8 cellular contexts compared by ENCODE assay signal in genomic region chr9:133048595-133048994, GRCh38. TPM values are rescaled to one million over a fixed set of nuclear protein-coding genes. Genes with fewer than 3 reads are reported as not detected.
DNase-seq lines count a peak whose midpoint lies in the region; ATAC-seq and TF ChIP-seq lines count a peak whose summit lies in the region.

No MANE protein-coding gene starts in this region.

- peak; percentile 48 for ATAC-seq in CD4-positive, alpha-beta T cell (ENCODE audit: poor library complexity)
- no peak for ATAC-seq in HG02870 (IDR thresholded peaks at IDR 0.05; ENCODE audit: unreplicated experiment)
- ATAC-seq in HG02938 (IDR thresholded peaks at IDR 0.05; ENCODE audit: unreplicated experiment): no peak
- no peak for ATAC-seq in GM21390 (IDR thresholded peaks at IDR 0.05; ENCODE audit: unreplicated experiment)

- H3K36me3 Mint-ChIP-seq in CD4-positive, alpha-beta T cell (ENCODE audit: low read depth): peaks cover 85% of the 10 kb centered on the region
- H3K36me3 Mint-ChIP-seq in activated CD4-positive, alpha-beta T cell treated with anti-CD3 and anti-CD28 coated beads, Interleukin-2, amount 10 ng/mL, durations not matched to agents 24 days and 14 days (ENCODE audit: low read depth): peaks cover 48% of the 10 kb centered on the region

- H3K9me3 Mint-ChIP-seq in CD4-positive, alpha-beta T cell: no peaks in the 10 kb centered on the region
- no peaks in the 10 kb centered on the region for H3K9me3 Mint-ChIP-seq in activated CD4-positive, alpha-beta T cell treated with anti-CD3 and anti-CD28 coated beads, Interleukin-2, amount 10 ng/mL, durations not matched to agents 24 days and 14 days

- no peaks in the 10 kb centered on the region for H3K4me1 ChIP-seq in HEK293 (ENCODE audit: control insufficient read depth, insufficient read depth, low read length)

- H3K9me3 ChIP-seq in CD4-positive, alpha-beta T cell (ENCODE audit: control insufficient read depth, low read length): no peaks in the 10 kb centered on the region
- H3K9me3 ChIP-seq in HEK293 (ENCODE audit: control insufficient read depth, insufficient read depth, low read depth, low read length): no peaks in the 10 kb centered on the region

- H3K36me3 ChIP-seq in HEK293 (ENCODE audit: control insufficient read depth in 2 of 2, insufficient read depth in 1 of 2, low read length in 2 of 2): peaks cover 5 to 87% of the 10 kb centered on the region in 2 experiments

- H3K4me3 ChIP-seq in HEK293 (ENCODE audit: low read depth, low read length): no peak overlapping the region

- TF ChIP-seq CTCF in CD4-positive, alpha-beta T cell (IDR thresholded peaks at IDR 0.05): peak; percentile 22
- peak; percentile 73 for TF ChIP-seq CTCF in HEK293 (tag by site-specific recombination; IDR thresholded peaks at IDR 0.05)

- POLR2A ChIA-PET in CD4-positive, alpha-beta T cell (lab: Charles Lee): interaction anchor here (0.7 kb wide), 1 partner anchor 69 kb away, joined by 3 read pairs; no protein-coding TSS in a partner anchor
- POLR2A ChIA-PET in HEK293 (lab: Yijun Ruan, JAX): interaction anchor here (2.1 kb wide), 1 partner anchor 18 kb away, joined by 11 read pairs; the partner anchor contains the start of gene GTF3C5

- H3K27me3 ChIP-seq in CD4-positive, alpha-beta T cell (ENCODE audit: control insufficient read depth, insufficient read depth, low read length): no peaks in the 10 kb centered on the region

- no peak overlapping the region for H3K4me3 Mint-ChIP-seq in CD4-positive, alpha-beta T cell
- H3K4me3 Mint-ChIP-seq in activated CD4-positive, alpha-beta T cell treated with anti-CD3 and anti-CD28 coated beads, Interleukin-2, amount 10 ng/mL, durations not matched to agents 24 days and 14 days: no peak overlapping the region

- H3K27ac Mint-ChIP-seq in CD4-positive, alpha-beta T cell: no peak overlapping the region
- H3K27ac Mint-ChIP-seq in activated CD4-positive, alpha-beta T cell treated with anti-CD3 and anti-CD28 coated beads, Interleukin-2, amount 10 ng/mL, durations not matched to agents 24 days and 14 days: no peak overlapping the region

- H3K27me3 Mint-ChIP-seq in CD4-positive, alpha-beta T cell: no peaks in the 10 kb centered on the region
- H3K27me3 Mint-ChIP-seq in activated CD4-positive, alpha-beta T cell treated with anti-CD3 and anti-CD28 coated beads, Interleukin-2, amount 10 ng/mL, durations not matched to agents 24 days and 14 days: no peaks in the 10 kb centered on the region

- no peak overlapping the region for H3K27ac ChIP-seq in CD4-positive, alpha-beta T cell (ENCODE audit: low read depth, low read length)
- H3K27ac ChIP-seq in HEK293 (ENCODE audit: extremely low read depth, low read depth, low read length): no peak overlapping the region

- H3K4me1 Mint-ChIP-seq in CD4-positive, alpha-beta T cell (ENCODE audit: low read depth): no peaks in the 10 kb centered on the region
- peaks cover 5% of the 10 kb centered on the region for H3K4me1 Mint-ChIP-seq in activated CD4-positive, alpha-beta T cell treated with anti-CD3 and anti-CD28 coated beads, Interleukin-2, amount 10 ng/mL, durations not matched to agents 24 days and 14 days

- peak in 1 of 10 experiments; percentile 21 for DNase-seq in CD4-positive, alpha-beta T cell
- DNase-seq in activated CD4-positive, alpha-beta T cell treated with anti-CD3 and anti-CD28 coated beads, Interleukin-2, amount 10 ng/mL, durations not matched to agents 24 days and 14 days: peak; percentile 83
- DNase-seq in hepatic stellate cell (ENCODE audit: low spot score) (peak; percentile 67), NCI-H524 treated with DMSO at 0.1 percent for 48 hours (lab: John Stamatoyannopoulos, UW) (no peak)

- intact Hi-C loops in CD4-positive, alpha-beta T cell (cut with DNase I, micrococcal nuclease): no loop called here
- intact Hi-C loops in activated CD4-positive, alpha-beta T cell treated with anti-CD3 and anti-CD28 coated beads, Interleukin-2, amount 10 ng/mL, durations not matched to agents 24 days and 14 days (cut with micrococcal nuclease): no loop called here

- CTCF ChIA-PET in CD4-positive, alpha-beta T cell (lab: Charles Lee): interaction anchor here (0.6 to 1.3 kb wide), 5 partner anchors 16 to 975 kb away, joined by 3 to 7 read pairs (median 3); no protein-coding TSS in a partner anchor
- CTCF ChIA-PET in HEK293 (lab: Yijun Ruan, JAX): interaction anchor here (0.5 to 1.7 kb wide), 14 partner anchors 8 to 154 kb away, joined by 3 to 10 read pairs (median 4); partner anchors contain the start of gene GTF3C5

TF ChIP-seq in HEK293, 187 proteins besides CTCF, POLR2A, EP300 and RAD21:
- TF ChIP-seq ZNF610 (tag by site-specific recombination; IDR thresholded peaks at IDR 0.05; ENCODE audit: borderline replicate concordance) (no peak), ZNF654 (tag by site-specific recombination; IDR thresholded peaks at IDR 0.05; ENCODE audit: low read depth) (peak; percentile 18; the same call in 1 of the 2 replicates), TCF7L2 (IDR thresholded peaks at IDR 0.05; ENCODE audit: borderline replicate concordance, low read depth, low read length) (no peak), KLF9 (tag by site-specific recombination; IDR thresholded peaks at IDR 0.05; ENCODE audit: low read depth) (no peak)

RNA-seq across cellular contexts. Expression of gene CEL, which starts 13.2 kb away (rescaled TPM):
- under 1 TPM; 0.16 to 0.39 TPM for total RNA-seq in CD4-positive, alpha-beta T cell
- total RNA-seq in activated CD4-positive, alpha-beta T cell treated with anti-CD3 and anti-CD28 coated beads, Interleukin-2, amount 10 ng/mL, durations not matched to agents 24 days and 14 days: 1.8 and 2.0 TPM in 2 replicates

RNA-seq across cellular contexts. Expression of gene GTF3C5, which starts 17.8 kb away (rescaled TPM):
- 10 to 100 TPM; 49.0 to 52.4 TPM for total RNA-seq in CD4-positive, alpha-beta T cell
- 85.4 and 92.3 TPM in 2 replicates for total RNA-seq in activated CD4-positive, alpha-beta T cell treated with anti-CD3 and anti-CD28 coated beads, Interleukin-2, amount 10 ng/mL, durations not matched to agents 24 days and 14 days
